ENCODE assay signal across 15 cellular contexts in the genomic region with DNA sequence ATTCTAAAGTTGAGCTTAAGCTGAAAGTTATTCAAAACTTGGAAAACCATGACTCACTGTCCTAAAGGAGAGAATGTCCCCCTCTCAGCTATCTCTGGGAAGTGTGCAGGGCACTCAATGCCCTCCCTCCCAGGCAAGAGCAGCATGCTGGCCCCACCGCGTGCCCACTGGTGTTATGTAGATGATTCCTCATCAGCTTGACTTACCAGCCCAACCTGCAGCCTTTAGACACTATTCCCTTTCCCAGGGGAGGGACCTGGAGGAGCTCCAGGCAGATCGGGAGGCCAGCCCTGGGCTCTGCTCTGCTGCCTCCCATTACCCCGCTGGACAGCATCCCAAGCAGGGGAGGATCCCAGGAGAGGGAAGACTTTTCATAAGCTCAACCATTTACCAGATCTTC.
"Had no signal": no experiment of that assay in that cellular context is flagged by ENCODE, and none has a peak within 500 bp of the region (broad histone marks: within the 10 kb centered on the region; RNA-seq: fewer than 3 reads in every experiment).

No MANE protein-coding gene starts in this region.

- H3K27ac Mint-ChIP-seq: activated B cell treated with CpG ODN at 0.5 μM for 24 hours; activated CD4-positive, alpha-beta T cell treated with anti-CD3 and anti-CD28 coated beads, Interleukin-2, amount 10 ng/mL, durations not matched to agents 24 days and 14 days; effector memory CD8-positive, alpha-beta T cell; stimulated activated effector memory CD8-positive, alpha-beta T cell treated with anti-CD3 and anti-CD28 coated beads, Interleukin-12 subunit alpha, Interleukin-12 subunit beta, amount 100 ng/mL, for 72 hours; T-helper 17 cell had no signal

- H3K4me1 Mint-ChIP-seq: activated B cell treated with CpG ODN at 0.5 μM for 24 hours; activated CD4-positive, alpha-beta T cell treated with anti-CD3 and anti-CD28 coated beads, Interleukin-2, amount 10 ng/mL, durations not matched to agents 24 days and 14 days; stimulated activated effector memory CD8-positive, alpha-beta T cell treated with anti-CD3 and anti-CD28 coated beads, Interleukin-12 subunit alpha, Interleukin-12 subunit beta, amount 100 ng/mL, for 72 hours; T-helper 17 cell had no signal

- H3K27me3 Mint-ChIP-seq: activated B cell treated with CpG ODN at 0.5 μM for 24 hours; activated CD4-positive, alpha-beta T cell treated with anti-CD3 and anti-CD28 coated beads, Interleukin-2, amount 10 ng/mL, durations not matched to agents 24 days and 14 days had no signal

- H3K4me1 ChIP-seq: adrenal gland had no signal

- H3K36me3 Mint-ChIP-seq: stimulated activated effector memory CD8-positive, alpha-beta T cell treated with anti-CD3 and anti-CD28 coated beads, Interleukin-12 subunit alpha, Interleukin-12 subunit beta, amount 100 ng/mL, for 72 hours had no signal

- H3K9me3 ChIP-seq: adrenal gland, ovary, tibial artery had no signal

- H3K27me3 ChIP-seq: adrenal gland, hepatocyte, ovary, tibial artery had no signal

- ATAC-seq: effector memory CD8-positive, alpha-beta T cell; stimulated activated effector memory CD8-positive, alpha-beta T cell treated with anti-CD3 and anti-CD28 coated beads, Interleukin-12 subunit alpha, Interleukin-12 subunit beta, amount 100 ng/mL, for 72 hours; T-helper 17 cell had no signal

- H3K4me3 Mint-ChIP-seq: activated B cell treated with CpG ODN at 0.5 μM for 24 hours; activated CD4-positive, alpha-beta T cell treated with anti-CD3 and anti-CD28 coated beads, Interleukin-2, amount 10 ng/mL, durations not matched to agents 24 days and 14 days; effector memory CD8-positive, alpha-beta T cell; stimulated activated effector memory CD8-positive, alpha-beta T cell treated with anti-CD3 and anti-CD28 coated beads, Interleukin-12 subunit alpha, Interleukin-12 subunit beta, amount 100 ng/mL, for 72 hours; T-helper 17 cell had no signal

- DNase-seq: activated B cell treated with CpG ODN at 0.5 μM for 24 hours; activated CD4-positive, alpha-beta T cell treated with anti-CD3 and anti-CD28 coated beads, Interleukin-2, amount 10 ng/mL, durations not matched to agents 24 days and 14 days; activated naive CD4-positive, alpha-beta T cell treated with Interleukin-2 at 50 U/mL for 16 hours; adrenal gland; central memory CD4-positive, alpha-beta T cell; cortex of kidney; effector memory CD8-positive, alpha-beta T cell; mammary epithelial cell; ovary; retina; SHP77 treated with DMSO at 0.1 percent for 48 hours; T-helper 17 cell; tibial artery had no signal

- H3K36me3 ChIP-seq: adrenal gland, ovary, tibial artery had no signal

- H3K4me3 ChIP-seq: adrenal gland, hepatocyte, ovary, tibial artery had no signal

- H3K9me3 Mint-ChIP-seq: activated B cell treated with CpG ODN at 0.5 μM for 24 hours; activated CD4-positive, alpha-beta T cell treated with anti-CD3 and anti-CD28 coated beads, Interleukin-2, amount 10 ng/mL, durations not matched to agents 24 days and 14 days; effector memory CD8-positive, alpha-beta T cell; stimulated activated effector memory CD8-positive, alpha-beta T cell treated with anti-CD3 and anti-CD28 coated beads, Interleukin-12 subunit alpha, Interleukin-12 subunit beta, amount 100 ng/mL, for 72 hours had no signal

- H3K27ac ChIP-seq: adrenal gland, hepatocyte, ovary had no signal
